Comparison of ENCODE assay signal across 14 cellular contexts in genomic region chr1:102790997-102791396, GRCh38.
DNase-seq lines count a peak whose midpoint lies in the region; ATAC-seq and TF ChIP-seq lines count a peak whose summit lies in the region.
"Had no signal": no experiment of that assay in that cellular context is flagged by ENCODE, and none has a peak within 500 bp of the region (broad histone marks: within the 10 kb centered on the region; RNA-seq: fewer than 3 reads in every experiment).

No MANE protein-coding gene starts in this region.

- POLR2A ChIA-PET in BJ (lab: Charles Lee), result no interaction called here
- POLR2A ChIA-PET in SK-N-SH (lab: Yijun Ruan, JAX), result no interaction called here

- H3K4me1 ChIP-seq in SK-N-SH (ENCODE audit: control insufficient read depth in 1 of 2, insufficient read depth in 2 of 2, low read depth in 1 of 2, low read length in 1 of 2), result no peaks in the 10 kb centered on the region; a peak in 2 of 4 replicates
- H3K4me1 ChIP-seq: HAP-1, uterus had no signal

- H3K36me3 ChIP-seq in BJ (ENCODE audit: control insufficient read depth, insufficient read depth, low read length) (no peaks in the 10 kb centered on the region), SK-N-SH (replicated peaks in 1 of 2; ENCODE audit: control insufficient read depth in 1 of 2, insufficient read depth in 2 of 2, low read length in 1 of 2) (peaks cover 0 to 2% of the 10 kb centered on the region in 2 experiments)
- H3K36me3 ChIP-seq: HAP-1, uterus had no signal

- TF ChIP-seq CTCF in BJ (IDR thresholded peaks at IDR 0.05; ENCODE audit: insufficient read depth, low read depth, low read length) (peak; percentile 21; the same call in 1 of the 2 replicates), HFF-Myc (IDR thresholded peaks at IDR 0.05; ENCODE audit: low read depth, low read length, missing control alignments) (peak; percentile 22), SK-N-SH (IDR thresholded peaks at IDR 0.05) (peak; percentile 43)

- TF ChIP-seq EP300 in SK-N-SH (IDR thresholded peaks at IDR 0.05; ENCODE audit: borderline replicate concordance in 1 of 2, low read depth in 1 of 2, low read length in 1 of 2), result no peak; a peak in 1 of 4 replicates

- peak; percentile 69 for TF ChIP-seq RAD21 in SK-N-SH (IDR thresholded peaks at IDR 0.05; ENCODE audit: low read length)

- no peaks in the 10 kb centered on the region for H3F3A ChIP-seq in SK-N-SH (replicated peaks; ENCODE audit: insufficient read depth)

- no peak overlapping the region for H3K4me2 ChIP-seq in SK-N-SH

- CTCF ChIA-PET in BJ (lab: Yijun Ruan, JAX), result interaction anchor here (1.2 kb wide), 1 partner anchor 240 kb away, joined by 3 read pairs; no protein-coding TSS in a partner anchor
- CTCF ChIA-PET in SK-N-SH (lab: Yijun Ruan, JAX), result interaction anchor here (0.8 to 1.3 kb wide), 6 partner anchors 15 to 1271 kb away, joined by 3 read pairs; partner anchors contain the start of gene OLFM3

- H3K9ac ChIP-seq in SK-N-SH, result no peak overlapping the region

- no peaks in the 10 kb centered on the region for H3K79me2 ChIP-seq in SK-N-SH (ENCODE audit: insufficient read depth)

- no peak overlapping the region for H3K4me3 ChIP-seq in BJ (ENCODE audit: low read depth, low read length)
- H3K4me3 ChIP-seq in HFF-Myc (replicated peaks; ENCODE audit: low read depth, low read length), result no peak overlapping the region
- no peak overlapping the region for H3K4me3 ChIP-seq in SK-N-SH (ENCODE audit: low read depth in 2 of 2, low read length in 1 of 2)
- H3K4me3 ChIP-seq: HAP-1, skin epidermis, uterus had no signal

- H3K9me3 ChIP-seq in SK-N-SH, result no peaks in the 10 kb centered on the region; the same call in 1 of the 2 replicates
- H3K9me3 ChIP-seq: HAP-1, uterus had no signal

- no peak for ATAC-seq in left lobe of liver
- ATAC-seq: CD8-positive, alpha-beta T cell had no signal

- H2AFZ ChIP-seq in SK-N-SH (ENCODE audit: low read depth), result no peak overlapping the region

- H3K27me3 ChIP-seq in BJ (ENCODE audit: control insufficient read depth, insufficient read depth, low read length) (no peaks in the 10 kb centered on the region), SK-N-SH (ENCODE audit: insufficient read depth) (no peaks in the 10 kb centered on the region)
- H3K27me3 ChIP-seq: uterus had no signal

- peak overlapping the region in 1 of 2 experiments; percentile 71; a peak in 1 of 4 replicates for H3K27ac ChIP-seq in SK-N-SH (ENCODE audit: low read depth in 2 of 2, low read length in 1 of 2)
- H3K27ac ChIP-seq: skin epidermis, uterus had no signal

- no peaks in the 10 kb centered on the region for H4K20me1 ChIP-seq in SK-N-SH (ENCODE audit: insufficient read depth)

- DNase-seq in BJ (ENCODE audit: low read depth) (no peak), HFF-Myc (ENCODE audit: extremely low read depth, low read depth) (no peak), SK-N-SH (peak; percentile 2), glomerular visceral epithelial cell (ENCODE audit: extremely low spot score) (peak; percentile 1), epidermal melanocyte (ENCODE audit: insufficient read length, low spot score) (no peak), C1 segment of cervical spinal cord (lab: John Stamatoyannopoulos, UW) (no peak), NCI-H1436 treated with DMSO at 0.1 percent for 48 hours (lab: John Stamatoyannopoulos, UW) (no peak), left lobe of liver (ENCODE audit: low spot score) (no peak)
- DNase-seq: CD8-positive, alpha-beta T cell; KG1; T-helper 9 cell; uterus had no signal

- 0 out of 2 replicates have a peak, but pooled peaks cover 2% of the 10 kb centered on the region for H3K9me2 ChIP-seq in SK-N-SH

TF ChIP-seq in SK-N-SH, 30 proteins besides CTCF, POLR2A, EP300 and RAD21:
- no peak for TF ChIP-seq MXI1 (IDR thresholded peaks at IDR 0.05; ENCODE audit: low read depth, low read length)
- no peak for TF ChIP-seq FOXJ3 (CRISPR knock-in tag; IDR thresholded peaks at IDR 0.05)
- no peak for TF ChIP-seq TAF1 (IDR thresholded peaks at IDR 0.05; ENCODE audit: borderline replicate concordance, low read depth, low read length)
- TF ChIP-seq SMC3 (IDR thresholded peaks at IDR 0.05; ENCODE audit: low read depth, low read length), result peak; percentile 21; the same call in 1 of the 2 replicates
- no peak for TF ChIP-seq POLR2AphosphoS5 (IDR thresholded peaks at IDR 0.05; ENCODE audit: low read depth, low read length)
- TF ChIP-seq, protein P1, sequence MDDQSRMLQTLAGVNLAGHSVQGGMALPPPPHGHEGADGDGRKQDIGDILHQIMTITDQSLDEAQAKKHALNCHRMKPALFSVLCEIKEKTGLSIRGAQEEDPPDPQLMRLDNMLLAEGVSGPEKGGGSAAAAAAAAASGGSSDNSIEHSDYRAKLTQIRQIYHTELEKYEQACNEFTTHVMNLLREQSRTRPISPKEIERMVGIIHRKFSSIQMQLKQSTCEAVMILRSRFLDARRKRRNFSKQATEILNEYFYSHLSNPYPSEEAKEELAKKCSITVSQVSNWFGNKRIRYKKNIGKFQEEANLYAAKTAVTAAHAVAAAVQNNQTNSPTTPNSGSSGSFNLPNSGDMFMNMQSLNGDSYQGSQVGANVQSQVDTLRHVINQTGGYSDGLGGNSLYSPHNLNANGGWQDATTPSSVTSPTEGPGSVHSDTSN (IDR thresholded peaks at IDR 0.05), result no peak
- no peak for TF ChIP-seq TEAD4 (IDR thresholded peaks at IDR 0.05; ENCODE audit: borderline replicate concordance, insufficient read depth)

Comparison
In these comparisons a context has a peak if more than half of its experiments do, and no peak if none do; other contexts are left out.
1. DNase-seq: peak in SK-N-SH (single experiment) and glomerular visceral epithelial cell (single experiment); none in BJ (single experiment), HFF-Myc (single experiment), epidermal melanocyte (single experiment), C1 segment of cervical spinal cord (0 of 14), NCI-H1436 treated with DMSO at 0.1 percent for 48 hours (single experiment) and left lobe of liver (single experiment).
2. Peak in every context shown above with its lines, with median percentiles within 50 percentile points of each other: CTCF ChIP-seq.